Comparison of ENCODE assay signal across 32 cellular contexts in the genomic region with DNA sequence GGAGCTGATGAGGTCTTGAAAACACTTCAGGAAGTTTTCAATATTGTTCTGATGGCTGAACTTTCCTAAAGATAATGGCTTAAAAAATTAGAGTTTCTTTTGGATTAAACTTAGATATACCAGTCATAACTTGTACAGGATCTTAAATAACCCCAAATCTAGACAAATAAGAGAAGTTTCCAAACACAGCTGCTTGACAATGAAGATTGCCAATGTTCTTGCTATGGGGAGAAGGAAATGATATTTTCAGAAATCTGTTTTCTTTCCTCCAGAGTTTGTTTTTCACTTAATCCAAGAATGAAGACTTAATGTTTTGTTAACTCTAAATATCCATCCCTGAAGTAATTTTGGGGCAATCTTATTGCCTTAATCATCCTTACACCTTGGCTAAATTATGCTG. TPM values are rescaled to one million over a fixed set of nuclear protein-coding genes. Genes with fewer than 3 reads are reported as not detected.
DNase-seq lines count a peak whose midpoint lies in the region; ATAC-seq and TF ChIP-seq lines count a peak whose summit lies in the region.
"Had no signal": no experiment of that assay in that cellular context is flagged by ENCODE, and none has a peak within 500 bp of the region (broad histone marks: within the 10 kb centered on the region; RNA-seq: fewer than 3 reads in every experiment).

No MANE protein-coding gene starts in this region.

- in situ Hi-C loops in IMR-90 (cut with MboI; ENCODE audit: low sequenced_read_pairs): no loop called here

- POLR2A ChIA-PET in IMR-90 (lab: Charles Lee; ENCODE audit: unreplicated experiment): no interaction called here
- POLR2A ChIA-PET in CD4-positive, alpha-beta memory T cell (lab: Charles Lee; ENCODE audit: partially characterized antibody): no interaction called here

- no peaks in the 10 kb centered on the region for H4K20me1 ChIP-seq in IMR-90 (ENCODE audit: insufficient read depth, low read length)

- H2AK5ac ChIP-seq in IMR-90 (ENCODE audit: low read depth, low read length): 0 out of 2 replicates have a peak overlapping the region, but pooled peaks have one; percentile 84

- no peaks in the 10 kb centered on the region for H3K79me1 ChIP-seq in IMR-90 (ENCODE audit: low read depth in 1 of 2, low read length in 2 of 2)

- dilution Hi-C loops in IMR-90 (cut with HindIII; ENCODE audit: low sequenced_read_pairs, unreplicated experiment): no loop called here

- peak overlapping the region; percentile 72; the same call in 1 of the 2 replicates for H2BK120ac ChIP-seq in IMR-90 (ENCODE audit: low read depth, low read length)

- H2AFZ ChIP-seq in IMR-90 (replicated peaks; ENCODE audit: low read length, poor library complexity): no peak overlapping the region

- H4K91ac ChIP-seq in IMR-90 (ENCODE audit: insufficient read depth, low read depth, low read length): no peak overlapping the region

- no peaks in the 10 kb centered on the region for H3K36me3 ChIP-seq in IMR-90 (ENCODE audit: control insufficient read depth, insufficient read depth, low read length)
- H3K36me3 ChIP-seq in heart left ventricle: no peaks in the 10 kb centered on the region
- no peaks in the 10 kb centered on the region for H3K36me3 ChIP-seq in testis (ENCODE audit: low read depth, missing control alignments)
- H3K36me3 ChIP-seq in CD4-positive, alpha-beta memory T cell (ENCODE audit: insufficient read depth, low read length): no peaks in the 10 kb centered on the region
- H3K36me3 ChIP-seq: ovary, SJCRH30 had no signal

- no peak overlapping the region for H3K23ac ChIP-seq in IMR-90 (ENCODE audit: low read depth, low read length)

- TF ChIP-seq CTCF in IMR-90 (conservative IDR thresholded peaks at IDR 0.05; ENCODE audit: low read depth, low read length): no peak
- TF ChIP-seq CTCF in heart left ventricle (IDR thresholded peaks at IDR 0.05): no peak
- TF ChIP-seq CTCF in nephron (IDR thresholded peaks at IDR 0.05; ENCODE audit: unreplicated experiment in 3 of 3): no peak
- no peak for TF ChIP-seq CTCF in testis (IDR thresholded peaks at IDR 0.05)

- CTCF ChIA-PET in IMR-90 (lab: Yijun Ruan, JAX): interaction anchor here (1.4 kb wide), 1 partner anchor 65 kb away, joined by 4 read pairs; no protein-coding TSS in a partner anchor
- CTCF ChIA-PET in CD4-positive, alpha-beta memory T cell (lab: Charles Lee; ENCODE audit: partially characterized antibody): no interaction called here

- H3K36me3 Mint-ChIP-seq in nephron (ENCODE audit: low read depth): no peaks in the 10 kb centered on the region
- H3K36me3 Mint-ChIP-seq in CD4-positive, alpha-beta memory T cell: no peaks in the 10 kb centered on the region
- H3K36me3 Mint-ChIP-seq: activated naive CD8-positive, alpha-beta T cell; type B pancreatic cell had no signal

- TF ChIP-seq POLR2A in IMR-90 (IDR thresholded peaks at IDR 0.05; ENCODE audit: low read depth, low read length): no peak
- TF ChIP-seq POLR2A in heart left ventricle (IDR thresholded peaks at IDR 0.05): no peak
- no peak for TF ChIP-seq POLR2A in testis (IDR thresholded peaks at IDR 0.05)

- intact Hi-C loops in IMR-90 (cut with micrococcal nuclease) (no loop called here), heart left ventricle (cut with DNase I) (no loop called here), testis (cut with DNase I; ENCODE audit: low total_unique reads) (no loop called here)
- intact Hi-C loops in CD4-positive, alpha-beta memory T cell (cut with micrococcal nuclease): no loop called here

- no peak overlapping the region for H3K18ac ChIP-seq in IMR-90 (ENCODE audit: low read depth, low read length)

- H3K4me3 ChIP-seq in IMR-90 (ENCODE audit: insufficient read depth, low read depth, low read length) (no peak overlapping the region), heart left ventricle (no peak overlapping the region), testis (no peak overlapping the region)
- no peak overlapping the region for H3K4me3 ChIP-seq in CD4-positive, alpha-beta memory T cell (ENCODE audit: low read length in 2 of 2)
- H3K4me3 ChIP-seq: GM23248, lung, ovary, SJCRH30 had no signal

- TF ChIP-seq RAD21 in IMR-90 (IDR thresholded peaks at IDR 0.05; ENCODE audit: low read length): no peak

- no peaks in the 10 kb centered on the region for H3K9me3 Mint-ChIP-seq in nephron
- no peaks in the 10 kb centered on the region for H3K9me3 Mint-ChIP-seq in CD4-positive, alpha-beta memory T cell
- H3K9me3 Mint-ChIP-seq: nephron progenitor cell; stimulated activated naive CD8-positive, alpha-beta T cell treated with anti-CD3 and anti-CD28 coated beads, Interleukin-15, amount 100 ng/mL, for 72 hours; type B pancreatic cell had no signal

- H3K9me3 ChIP-seq in IMR-90 (ENCODE audit: control insufficient read depth, insufficient read depth, low read length) (no peaks in the 10 kb centered on the region), heart left ventricle (no peaks in the 10 kb centered on the region), testis (no peaks in the 10 kb centered on the region)
- H3K9me3 ChIP-seq in CD4-positive, alpha-beta memory T cell (ENCODE audit: control insufficient read depth in 1 of 2, low read length in 2 of 2): no peaks in the 10 kb centered on the region
- H3K9me3 ChIP-seq: ovary had no signal

- DNase-seq in IMR-90 (no peak), heart left ventricle (no peak), testis (no peak), H4 (ENCODE audit: low spot score) (no peak), UCSD-AML1 (lab: John Stamatoyannopoulos, UW; ENCODE audit: unreplicated experiment) (no peak), T-helper 9 cell (no peak)
- no peak for DNase-seq in CD4-positive, alpha-beta memory T cell
- DNase-seq: activated CD4-positive, alpha-beta T cell treated with anti-CD3 and anti-CD28 coated beads for 48 hours; activated CD8-positive, alpha-beta memory T cell treated with anti-CD3 and anti-CD28 coated beads for 24 hours; activated effector memory CD4-positive, alpha-beta T cell treated with Interleukin-2 at 50 U/mL for 16 hours; anterior cingulate cortex; Calu3; DMS79 treated with DMSO at 0.1 percent for 48 hours; effector CD4-positive, alpha-beta T cell; GDM1; HFFc6; NCI-H1436 treated with DMSO at 0.1 percent for 48 hours; NCI-H774; nephron progenitor cell; retina; stimulated activated CD4-positive, alpha-beta T cell treated with anti-CD3 and anti-CD28 coated beads, Interleukin-2, amount 100 ng/mL, for 48 hours; stimulated activated naive CD8-positive, alpha-beta T cell treated with anti-CD3 and anti-CD28 coated beads, Interleukin-15, amount 100 ng/mL, for 72 hours; SW 1271; T1000 had no signal

- no peak overlapping the region for H3K56ac ChIP-seq in IMR-90 (ENCODE audit: extremely low read depth, insufficient read depth, low read length)

- no peaks in the 10 kb centered on the region for H3K9me1 ChIP-seq in IMR-90 (ENCODE audit: insufficient read depth, low read length)

- H3K4me1 ChIP-seq in IMR-90 (ENCODE audit: control insufficient read depth, insufficient read depth, low read length) (peaks cover 15% of the 10 kb centered on the region), heart left ventricle (peaks cover 0 to 38% (median 12%) of the 10 kb centered on the region in 12 donors), testis (no peaks in the 10 kb centered on the region)
- H3K4me1 ChIP-seq in CD4-positive, alpha-beta memory T cell (ENCODE audit: insufficient read depth, low read length): peaks cover 13% of the 10 kb centered on the region

- H2AK9ac ChIP-seq in IMR-90 (replicated peaks; ENCODE audit: low read depth, low read length, poor library complexity): no peak overlapping the region

- peak overlapping the region; percentile 46; the same call in 1 of the 3 replicates for H2BK15ac ChIP-seq in IMR-90 (ENCODE audit: low read depth, low read length)

- H2BK5ac ChIP-seq in IMR-90 (ENCODE audit: low read depth, low read length, poor library complexity, severe bottlenecking): no peak overlapping the region

- ATAC-seq in IMR-90 (ENCODE audit: low read depth) (no peak), heart left ventricle (peak in 1 of 4 donors; percentile 41)
- ATAC-seq: Panc1; stimulated activated naive CD8-positive, alpha-beta T cell treated with anti-CD3 and anti-CD28 coated beads, Interleukin-15, amount 100 ng/mL, for 72 hours had no signal

- BruUV-seq in IMR-90 (replicated peaks; lab: Mats Ljungman, UMichigan): no TSS peak

- peak overlapping the region; percentile 2 to 74 (median 61) for H3K27ac Mint-ChIP-seq in nephron
- H3K27ac Mint-ChIP-seq in CD4-positive, alpha-beta memory T cell: no peak overlapping the region
- H3K27ac Mint-ChIP-seq: activated naive CD8-positive, alpha-beta T cell; HFFc6; nephron progenitor cell; stimulated activated naive CD8-positive, alpha-beta T cell treated with anti-CD3 and anti-CD28 coated beads, Interleukin-15, amount 100 ng/mL, for 72 hours; type B pancreatic cell had no signal

- H4K5ac ChIP-seq in IMR-90 (ENCODE audit: low read depth, low read length): no peak overlapping the region

- H4K8ac ChIP-seq in IMR-90 (ENCODE audit: low read depth in 2 of 2, low read length in 2 of 2): no peak overlapping the region

- H3K4ac ChIP-seq in IMR-90 (ENCODE audit: low read depth, low read length): no peak overlapping the region; the same call in 1 of the 2 replicates

- H3K4me1 Mint-ChIP-seq in nephron: peaks cover 20% of the 10 kb centered on the region
- peaks cover 4 to 14% (median 7%) of the 10 kb centered on the region in 4 donors for H3K4me1 Mint-ChIP-seq in CD4-positive, alpha-beta memory T cell
- H3K4me1 Mint-ChIP-seq: nephron progenitor cell; stimulated activated naive CD8-positive, alpha-beta T cell treated with anti-CD3 and anti-CD28 coated beads, Interleukin-15, amount 100 ng/mL, for 72 hours had no signal

- H3K27me3 Mint-ChIP-seq in nephron (ENCODE audit: low read depth): no peaks in the 10 kb centered on the region
- H3K27me3 Mint-ChIP-seq in CD4-positive, alpha-beta memory T cell: no peaks in the 10 kb centered on the region
- H3K27me3 Mint-ChIP-seq: stimulated activated naive CD8-positive, alpha-beta T cell treated with anti-CD3 and anti-CD28 coated beads, Interleukin-15, amount 100 ng/mL, for 72 hours had no signal

- no peak overlapping the region for H3K14ac ChIP-seq in IMR-90 (replicated peaks; ENCODE audit: low read depth, low read length)

- H3K27me3 ChIP-seq in IMR-90 (ENCODE audit: control insufficient read depth, insufficient read depth, low read length) (no peaks in the 10 kb centered on the region), heart left ventricle (no peaks in the 10 kb centered on the region), testis (no peaks in the 10 kb centered on the region)
- H3K27me3 ChIP-seq in CD4-positive, alpha-beta memory T cell (ENCODE audit: insufficient read depth, low read length): no peaks in the 10 kb centered on the region
- H3K27me3 ChIP-seq: ovary, SJCRH30 had no signal

- peak overlapping the region; percentile 22; the same call in 1 of the 2 replicates for H2BK20ac ChIP-seq in IMR-90 (ENCODE audit: low read depth, low read length)

- no peak overlapping the region for H3K9ac ChIP-seq in IMR-90 (ENCODE audit: low read depth, low read length)
- H3K9ac ChIP-seq: GM23248 had no signal

- no peak overlapping the region for H3K4me3 Mint-ChIP-seq in nephron
- no peak overlapping the region for H3K4me3 Mint-ChIP-seq in CD4-positive, alpha-beta memory T cell
- H3K4me3 Mint-ChIP-seq: activated naive CD8-positive, alpha-beta T cell; HFFc6; nephron progenitor cell; stimulated activated naive CD8-positive, alpha-beta T cell treated with anti-CD3 and anti-CD28 coated beads, Interleukin-15, amount 100 ng/mL, for 72 hours; type B pancreatic cell had no signal

- H3K4me2 ChIP-seq in IMR-90 (ENCODE audit: low read depth, low read length): no peak overlapping the region

- H3K27ac ChIP-seq in IMR-90 (ENCODE audit: insufficient read depth, low read length) (no peak overlapping the region), heart left ventricle (peak overlapping the region; percentile 23 to 82 (median 72)), testis (peak overlapping the region; percentile 29 to 68)
- H3K27ac ChIP-seq in CD4-positive, alpha-beta memory T cell (ENCODE audit: low read depth, low read length): no peak overlapping the region
- H3K27ac ChIP-seq: GM23248, SJCRH30 had no signal

RNA-seq across cellular contexts. Expression of a gene that starts 54.5 kb away (rescaled TPM):
- total RNA-seq in IMR-90 (2012; rRNA removed): 230 and 241 TPM in 2 replicates
- polyA plus RNA-seq in IMR-90 (2012; rRNA removed): 46.0 and 49.1 TPM in 2 replicates
- polyA plus RNA-seq in IMR-90 (2012; cell fraction: cytosol; rRNA removed): 12.4 and 14.0 TPM in 2 replicates
- 94.7 and 199 TPM in 2 replicates for polyA plus RNA-seq in IMR-90 (2012; cell fraction: nucleus; rRNA removed; ENCODE audit: low replicate concordance)
- 100 to 1,000 TPM; 378 to 659 (median 424) TPM for total RNA-seq in heart left ventricle
- 100 to 1,000 TPM; 124 to 170 TPM for polyA plus RNA-seq in heart left ventricle
- total RNA-seq in testis: 100 to 1,000 TPM; 278 to 366 TPM
- 143 TPM for polyA plus RNA-seq in testis (ENCODE audit: insufficient read depth, low read depth, low replicate concordance)
- total RNA-seq in H4 (2014; rRNA removed; shearing (Covaris generic)): 34.4 and 34.9 TPM in 2 replicates
- total RNA-seq in CD4-positive, alpha-beta memory T cell: 100 to 1,000 TPM; 112 to 121 TPM
- polyA plus RNA-seq in CD4-positive, alpha-beta memory T cell: 10 to 100 TPM in 1 of 2 donors, 1 to 10 TPM in 1; 2.9 to 62.1 TPM

Comparison
In these comparisons a context has a peak if more than half of its experiments do, and no peak if none do; other contexts are left out.
1. H3K27ac ChIP-seq: peak in heart left ventricle (12 of 12) and testis (2 of 2); none in IMR-90 (single experiment) and CD4-positive, alpha-beta memory T cell (single experiment).
2. H3K27ac Mint-ChIP-seq: peak in nephron (3 of 3); none in CD4-positive, alpha-beta memory T cell (0 of 7).